18 cellular contexts compared by ENCODE assay signal in genomic region chr9:97994695-97995094, GRCh38. TPM values are rescaled to one million over a fixed set of nuclear protein-coding genes. Genes with fewer than 3 reads are reported as not detected.
DNase-seq lines count a peak whose midpoint lies in the region; ATAC-seq, FAIRE-seq and TF ChIP-seq lines count a peak whose summit lies in the region.
"Had no signal": no experiment of that assay in that cellular context is flagged by ENCODE, and none has a peak within 500 bp of the region (broad histone marks: within the 10 kb centered on the region; RNA-seq: fewer than 3 reads in every experiment).

No MANE protein-coding gene starts in this region.

- no peak for DNase-seq in activated CD4-positive, alpha-beta T cell treated with anti-CD3 and anti-CD28 coated beads, Interleukin-2, amount 10 ng/mL, durations not matched to agents 7 days and 5 days
- DNase-seq in activated CD4-positive, alpha-beta T cell treated with anti-CD3 and anti-CD28 coated beads for 1 hour = no peak
- DNase-seq in H54 (ENCODE audit: insufficient read length, low spot score) (no peak), left colon (no peak), progenitor cell of endocrine pancreas (ENCODE audit: low spot score, unreplicated experiment) (no peak), tibial artery (no peak), NCI-H82 treated with DMSO at 0.1 percent for 48 hours (lab: John Stamatoyannopoulos, UW; ENCODE audit: unreplicated experiment) (no peak)
- no peak for DNase-seq in naive thymus-derived CD8-positive, alpha-beta T cell
- DNase-seq: AML-193, DMS79 had no signal

- POLR2A ChIA-PET in activated CD4-positive, alpha-beta T cell treated with anti-CD3 and anti-CD28 coated beads, Interleukin-2, amount 10 ng/mL, durations not matched to agents 7 days and 5 days (lab: Charles Lee) = no interaction called here
- POLR2A ChIA-PET in naive thymus-derived CD8-positive, alpha-beta T cell (lab: Charles Lee) = interaction anchor here (1.2 kb wide), 1 partner anchor 11 kb away, joined by 5 read pairs; no protein-coding TSS in a partner anchor

- no peaks in the 10 kb centered on the region for H3K27me3 Mint-ChIP-seq in activated CD4-positive, alpha-beta T cell treated with anti-CD3 and anti-CD28 coated beads, Interleukin-2, amount 10 ng/mL, durations not matched to agents 7 days and 5 days
- H3K27me3 Mint-ChIP-seq in progenitor cell of endocrine pancreas = no peaks in the 10 kb centered on the region
- H3K27me3 Mint-ChIP-seq in naive thymus-derived CD8-positive, alpha-beta T cell = no peaks in the 10 kb centered on the region

- no peak overlapping the region for H3K4me3 ChIP-seq in tibial artery
- H3K4me3 ChIP-seq: BLaER1, GM12878 had no signal

- ATAC-seq in left colon = peak; percentile 80
- no peak for ATAC-seq in naive thymus-derived CD8-positive, alpha-beta T cell
- ATAC-seq: GM12878, HCT116 had no signal

- peak; percentile 33 for FAIRE-seq in H54 (lab: Jason Lieb, UNC)
- FAIRE-seq: GM12878, GM18507 had no signal

- intact Hi-C loops in left colon (cut with DNase I, micrococcal nuclease) (no loop called here), tibial artery (cut with DNase I; ENCODE audit: low total_unique reads) (no loop called here)

- H3K36me3 Mint-ChIP-seq in activated CD4-positive, alpha-beta T cell treated with anti-CD3 and anti-CD28 coated beads, Interleukin-2, amount 10 ng/mL, durations not matched to agents 7 days and 5 days (ENCODE audit: low read depth) = peaks cover 57% of the 10 kb centered on the region
- peaks cover 13% of the 10 kb centered on the region for H3K36me3 Mint-ChIP-seq in progenitor cell of endocrine pancreas (ENCODE audit: insufficient read depth)
- H3K36me3 Mint-ChIP-seq in naive thymus-derived CD8-positive, alpha-beta T cell = peaks cover 4 to 53% (median 15%) of the 10 kb centered on the region in 3 donors

- H3K36me3 ChIP-seq in tibial artery = peaks cover 11 to 39% (median 12%) of the 10 kb centered on the region in 3 donors

- peaks cover 75% of the 10 kb centered on the region for H3K4me1 Mint-ChIP-seq in activated CD4-positive, alpha-beta T cell treated with anti-CD3 and anti-CD28 coated beads, Interleukin-2, amount 10 ng/mL, durations not matched to agents 7 days and 5 days
- H3K4me1 Mint-ChIP-seq in progenitor cell of endocrine pancreas (ENCODE audit: low read depth) = peaks cover 12% of the 10 kb centered on the region
- peaks cover 27 to 78% (median 73%) of the 10 kb centered on the region in 4 donors for H3K4me1 Mint-ChIP-seq in naive thymus-derived CD8-positive, alpha-beta T cell

- no peak for TF ChIP-seq POLR2A in H54 (IDR thresholded peaks at IDR 0.05; ENCODE audit: low read depth, low read length)

- H3K27ac ChIP-seq in tibial artery = no peak overlapping the region
- H3K27ac ChIP-seq: 22Rv1, BLaER1, HL-60 had no signal

- CTCF ChIA-PET in activated CD4-positive, alpha-beta T cell treated with anti-CD3 and anti-CD28 coated beads, Interleukin-2, amount 10 ng/mL, durations not matched to agents 7 days and 5 days (lab: Charles Lee) = interaction anchor here (2.1 kb wide), 1 partner anchor 8 kb away, joined by 5 read pairs; no protein-coding TSS in a partner anchor

- H3K4me3 Mint-ChIP-seq in activated CD4-positive, alpha-beta T cell treated with anti-CD3 and anti-CD28 coated beads, Interleukin-2, amount 10 ng/mL, durations not matched to agents 7 days and 5 days = no peak overlapping the region
- no peak overlapping the region for H3K4me3 Mint-ChIP-seq in progenitor cell of endocrine pancreas (ENCODE audit: low read depth)
- H3K4me3 Mint-ChIP-seq in naive thymus-derived CD8-positive, alpha-beta T cell = no peak overlapping the region

- H3K9me3 ChIP-seq in tibial artery = no peaks in the 10 kb centered on the region
- H3K9me3 ChIP-seq: BLaER1 had no signal

- H3K27me3 ChIP-seq in tibial artery = no peaks in the 10 kb centered on the region
- H3K27me3 ChIP-seq: BLaER1 had no signal

- H3K4me1 ChIP-seq in tibial artery = peaks cover 0 to 50% (median 23%) of the 10 kb centered on the region in 4 donors

- TF ChIP-seq CTCF in progenitor cell of endocrine pancreas (IDR thresholded peaks at IDR 0.05; ENCODE audit: unreplicated experiment) = no peak
- no peak for TF ChIP-seq CTCF in tibial artery (IDR thresholded peaks at IDR 0.05)

- H3K9me3 Mint-ChIP-seq in activated CD4-positive, alpha-beta T cell treated with anti-CD3 and anti-CD28 coated beads, Interleukin-2, amount 10 ng/mL, durations not matched to agents 7 days and 5 days = no peaks in the 10 kb centered on the region
- H3K9me3 Mint-ChIP-seq in progenitor cell of endocrine pancreas (ENCODE audit: low read depth) = no peaks in the 10 kb centered on the region
- H3K9me3 Mint-ChIP-seq in naive thymus-derived CD8-positive, alpha-beta T cell = no peaks in the 10 kb centered on the region

- H3K27ac Mint-ChIP-seq in activated CD4-positive, alpha-beta T cell treated with anti-CD3 and anti-CD28 coated beads, Interleukin-2, amount 10 ng/mL, durations not matched to agents 7 days and 5 days = peak overlapping the region; percentile 60
- H3K27ac Mint-ChIP-seq in progenitor cell of endocrine pancreas = peak overlapping the region; percentile 59
- peak overlapping the region in 1 of 10 donors; percentile 51 for H3K27ac Mint-ChIP-seq in naive thymus-derived CD8-positive, alpha-beta T cell

RNA-seq across cellular contexts. Expression of gene ANP32B, which starts 11.6 kb away (rescaled TPM):
- total RNA-seq in activated CD4-positive, alpha-beta T cell treated with anti-CD3 and anti-CD28 coated beads, Interleukin-2, amount 10 ng/mL, durations not matched to agents 7 days and 5 days = 100 to 1,000 TPM; 358 to 453 TPM
- total RNA-seq in left colon (100 to 1,000 TPM in 1 of 2 donors, 10 to 100 TPM in 1; 98.2 to 137 TPM), progenitor cell of endocrine pancreas (153 and 156 TPM in 2 replicates)
- total RNA-seq in naive thymus-derived CD8-positive, alpha-beta T cell = 100 to 1,000 TPM; 200 to 205 TPM
- polyA plus RNA-seq in naive thymus-derived CD8-positive, alpha-beta T cell = 100 to 1,000 TPM in 2 of 3 donors, 10 to 100 TPM in 1; 87.8 to 110 (median 108) TPM

RNA-seq across cellular contexts. Expression of gene HEMGN, which starts 56.7 kb away (rescaled TPM):
- total RNA-seq in activated CD4-positive, alpha-beta T cell treated with anti-CD3 and anti-CD28 coated beads, Interleukin-2, amount 10 ng/mL, durations not matched to agents 7 days and 5 days = 1 to 10 TPM; 2.2 to 2.9 TPM
- total RNA-seq in left colon = not detected
- total RNA-seq in progenitor cell of endocrine pancreas = not detected in 2 replicates
- 1 to 10 TPM; 1.9 to 3.4 TPM for total RNA-seq in naive thymus-derived CD8-positive, alpha-beta T cell
- 10 to 100 TPM in 1 of 3 donors, 1 to 10 TPM in 2; 7.6 to 11.0 (median 8.3) TPM for polyA plus RNA-seq in naive thymus-derived CD8-positive, alpha-beta T cell
- total RNA-seq: G401, H4 had no signal
